In genomic region chr1:6094246-6094645, GRCh38 we compare ENCODE assay signal across 21 cellular contexts.
"Had no signal": no experiment of that assay in that cellular context is flagged by ENCODE, and none has a peak within 500 bp of the region (broad histone marks: within the 10 kb centered on the region; RNA-seq: fewer than 3 reads in every experiment).

No MANE protein-coding gene starts in this region.

- H3K4me1 Mint-ChIP-seq: activated naive CD4-positive, alpha-beta T cell treated with anti-CD3 and anti-CD28 coated beads, Interleukin-2, amount 50 U/mL, for 24 hours had no signal

- H3K27me3 Mint-ChIP-seq: activated naive CD4-positive, alpha-beta T cell treated with anti-CD3 and anti-CD28 coated beads, Interleukin-2, amount 50 U/mL, for 24 hours; effector memory CD8-positive, alpha-beta T cell had no signal

- H3K9me3 ChIP-seq: breast epithelium, colonic mucosa, esophagus muscularis mucosa, sigmoid colon, thyroid gland, upper lobe of right lung had no signal

- H3K4me3 ChIP-seq: breast epithelium, colonic mucosa, dorsolateral prefrontal cortex, esophagus muscularis mucosa, hepatocyte, sigmoid colon, smooth muscle cell, thyroid gland, upper lobe of right lung had no signal

- H3K9me3 Mint-ChIP-seq: activated naive CD4-positive, alpha-beta T cell treated with anti-CD3 and anti-CD28 coated beads, Interleukin-2, amount 50 U/mL, for 24 hours; activated T-cell treated with anti-CD3 and anti-CD28 coated beads, Interleukin-2, amount 50 U/mL, for 4 hours; effector memory CD8-positive, alpha-beta T cell; T-helper 1 cell treated with Interleukin-12 subunit alpha and Interleukin-12 subunit beta and Interleukin-4 antibody, amounts not matched to agents 30 μg/mL and 1 μg/mL, for 36 hours had no signal

- H3K27me3 ChIP-seq: breast epithelium, colonic mucosa, dorsolateral prefrontal cortex, esophagus muscularis mucosa, hepatocyte, sigmoid colon, thyroid gland, upper lobe of right lung had no signal

- H3K27ac ChIP-seq: breast epithelium, colonic mucosa, esophagus muscularis mucosa, hepatocyte, sigmoid colon, thyroid gland, upper lobe of right lung had no signal

- H3K36me3 ChIP-seq: breast epithelium, colonic mucosa, sigmoid colon, thyroid gland had no signal

- H3K27ac Mint-ChIP-seq: activated CD8-positive, alpha-beta T cell treated with anti-CD3 and anti-CD28 coated beads, Interleukin-2, amount 10 ng/mL, durations not matched to agents 7 days and 5 days; activated naive CD4-positive, alpha-beta T cell treated with anti-CD3 and anti-CD28 coated beads, Interleukin-2, amount 50 U/mL, for 24 hours; T-helper 1 cell treated with Interleukin-12 subunit alpha and Interleukin-12 subunit beta and Interleukin-4 antibody, amounts not matched to agents 30 μg/mL and 1 μg/mL, for 36 hours had no signal

- DNase-seq: activated CD4-positive, alpha-beta T cell treated with anti-CD3 and anti-CD28 coated beads for 48 hours; activated CD4-positive, CD25-positive, alpha-beta regulatory T cell; activated CD8-positive, alpha-beta T cell treated with anti-CD3 and anti-CD28 coated beads, Interleukin-2, amount 10 ng/mL, durations not matched to agents 7 days and 5 days; activated T-cell treated with anti-CD3 and anti-CD28 coated beads, Interleukin-2, amount 50 U/mL, for 4 hours; colonic mucosa; dorsolateral prefrontal cortex; effector memory CD8-positive, alpha-beta T cell; mesenchymal stem cell; occipital lobe; stimulated activated CD4-positive, alpha-beta T cell treated with anti-CD3 and anti-CD28 coated beads, Interleukin-15, amount 100 ng/mL, for 24 hours; stimulated activated naive CD4-positive, alpha-beta T cell; substantia nigra; thyroid gland had no signal

- H3K4me1 ChIP-seq: breast epithelium, colonic mucosa, sigmoid colon, thyroid gland, upper lobe of right lung had no signal

- ATAC-seq: activated CD8-positive, alpha-beta T cell treated with anti-CD3 and anti-CD28 coated beads, Interleukin-2, amount 10 ng/mL, durations not matched to agents 7 days and 5 days; activated T-cell treated with anti-CD3 and anti-CD28 coated beads, Interleukin-2, amount 50 U/mL, for 4 hours; effector memory CD8-positive, alpha-beta T cell; upper lobe of right lung had no signal

- H3K4me3 Mint-ChIP-seq: activated CD8-positive, alpha-beta T cell treated with anti-CD3 and anti-CD28 coated beads, Interleukin-2, amount 10 ng/mL, durations not matched to agents 7 days and 5 days; activated naive CD4-positive, alpha-beta T cell treated with anti-CD3 and anti-CD28 coated beads, Interleukin-2, amount 50 U/mL, for 24 hours; activated T-cell treated with anti-CD3 and anti-CD28 coated beads, Interleukin-2, amount 50 U/mL, for 4 hours; effector memory CD8-positive, alpha-beta T cell; T-helper 1 cell treated with Interleukin-12 subunit alpha and Interleukin-12 subunit beta and Interleukin-4 antibody, amounts not matched to agents 30 μg/mL and 1 μg/mL, for 36 hours had no signal
